Comparison of ENCODE assay signal across 1 cellular context in the genomic region with DNA sequence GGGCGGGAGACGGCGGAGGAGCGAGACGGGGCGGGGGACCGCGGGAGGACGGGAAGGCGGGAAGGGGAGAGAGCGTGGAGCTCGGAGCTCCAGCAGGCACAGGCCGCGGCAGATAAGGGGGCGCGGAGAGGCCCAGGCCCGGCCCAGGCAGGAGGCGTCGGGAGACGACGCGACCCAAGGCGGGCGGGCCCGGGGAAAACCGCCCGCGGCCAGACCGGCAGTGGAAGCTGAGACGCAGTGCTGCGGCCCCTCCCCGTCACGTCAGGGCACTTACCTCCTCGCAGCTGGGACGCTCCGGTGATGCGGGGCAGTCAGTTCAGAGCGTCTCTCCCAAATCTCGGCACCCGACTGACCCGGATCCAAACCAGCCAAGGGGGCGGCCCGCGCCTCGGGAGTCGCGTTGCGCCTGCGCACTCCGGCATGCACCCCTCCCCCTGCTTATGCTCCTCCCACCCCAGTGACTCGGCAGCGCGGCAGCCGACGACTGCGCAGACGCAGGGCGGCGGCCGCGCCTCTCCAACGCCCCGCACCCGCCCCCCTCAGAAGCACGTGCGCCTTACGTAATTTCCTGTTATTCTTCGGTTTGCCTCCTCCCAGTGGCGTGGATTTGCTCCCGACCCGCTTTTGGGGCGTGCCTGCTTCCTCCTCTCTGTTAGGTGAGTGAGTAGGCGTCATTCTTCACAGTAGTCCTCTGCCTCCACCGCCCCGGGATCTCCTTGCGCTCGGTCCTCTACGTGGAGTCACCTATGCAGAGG.
TF ChIP-seq lines count a peak whose summit lies in the region.

Gene OSER1 (minus strand): TSS at position 350 of the 755 bp plus-strand sequence. CDS start 3,814 bp downstream, outside the sequence.

TF ChIP-seq in K562, 482 proteins besides CTCF, POLR2A, EP300 and RAD21 (continued from another document and continues in another):
- TF ChIP-seq RFX5 (IDR thresholded peaks at IDR 0.05; ENCODE audit: low read depth, low read length) (peak; percentile 34; the same call in 1 of the 2 replicates), EZH2 (IDR thresholded peaks at IDR 0.05; ENCODE audit: borderline replicate concordance, low read depth, low read length) (no peak), POLR2B (IDR thresholded peaks at IDR 0.05; ENCODE audit: low read depth, partially characterized antibody) (peak; percentile 79), THRA (IDR thresholded peaks at IDR 0.05) (no peak), U2AF2 (optimal IDR thresholded peaks at IDR 0.05; ENCODE audit: low read depth, low read length) (no peak), ELK1 (CRISPR knock-in tag; IDR thresholded peaks at IDR 0.05) (no peak), ZNF23 (CRISPR knock-in tag; IDR thresholded peaks at IDR 0.05) (no peak), RBM22 (IDR thresholded peaks at IDR 0.05; ENCODE audit: low read depth, low read length, poor library complexity, severe bottlenecking) (peak; percentile 70), JUND (IDR thresholded peaks at IDR 0.05; ENCODE audit: borderline replicate concordance, low read depth, low read length) (peak; percentile 92), JUND (tag; IDR thresholded peaks at IDR 0.05; ENCODE audit: borderline replicate concordance, low read depth, low read length) (peak; percentile 90; the same call in 2 of the 3 replicates), CTCFL (IDR thresholded peaks at IDR 0.05; ENCODE audit: borderline replicate concordance, insufficient read depth, low read depth, low read length, poor library complexity, severe bottlenecking) (no peak), BCOR (IDR thresholded peaks at IDR 0.05) (no peak), PHTF2 (CRISPR knock-in tag; IDR thresholded peaks at IDR 0.05) (no peak), ZBTB7A (IDR thresholded peaks at IDR 0.05; ENCODE audit: borderline replicate concordance, control insufficient read depth, low read depth, low read length) (peak; percentile 50; the same call in 1 of the 2 replicates), CBX5 (IDR thresholded peaks at IDR 0.05; ENCODE audit: borderline replicate concordance, low read depth) (no peak), ZBTB1 (CRISPR knock-in tag; IDR thresholded peaks at IDR 0.05; ENCODE audit: borderline replicate concordance, low read depth) (no peak), PML (IDR thresholded peaks at IDR 0.05; ENCODE audit: low read length) (peak; percentile 61), ZNF217 (CRISPR knock-in tag; IDR thresholded peaks at IDR 0.05) (no peak), ZNF444 (CRISPR knock-in tag; IDR thresholded peaks at IDR 0.05) (no peak), FOXA3 (CRISPR knock-in tag; conservative IDR thresholded peaks at IDR 0.05 in 1 of 2, IDR thresholded peaks at IDR 0.05 in 1 of 2) (no peak), HNRNPUL1 (IDR thresholded peaks at IDR 0.05; ENCODE audit: low read length) (no peak), LEF1 (IDR thresholded peaks at IDR 0.05) (no peak), HMG20B (CRISPR knock-in tag; IDR thresholded peaks at IDR 0.05) (no peak), SMAD3 (CRISPR knock-in tag; conservative IDR thresholded peaks at IDR 0.05) (no peak), CREBBP (IDR thresholded peaks at IDR 0.05; ENCODE audit: low read depth, low read length) (no peak), HEY1 (CRISPR knock-in tag; IDR thresholded peaks at IDR 0.05; ENCODE audit: borderline replicate concordance) (no peak), ZNF263 (CRISPR knock-in tag; IDR thresholded peaks at IDR 0.05; ENCODE audit: borderline replicate concordance) (peak; percentile 80), ADNP (tag; IDR thresholded peaks at IDR 0.05) (no peak), DMBX1 (CRISPR knock-in tag; IDR thresholded peaks at IDR 0.05; ENCODE audit: borderline replicate concordance) (no peak; the same call in 1 of the 2 replicates)
- TF ChIP-seq, protein P1, sequence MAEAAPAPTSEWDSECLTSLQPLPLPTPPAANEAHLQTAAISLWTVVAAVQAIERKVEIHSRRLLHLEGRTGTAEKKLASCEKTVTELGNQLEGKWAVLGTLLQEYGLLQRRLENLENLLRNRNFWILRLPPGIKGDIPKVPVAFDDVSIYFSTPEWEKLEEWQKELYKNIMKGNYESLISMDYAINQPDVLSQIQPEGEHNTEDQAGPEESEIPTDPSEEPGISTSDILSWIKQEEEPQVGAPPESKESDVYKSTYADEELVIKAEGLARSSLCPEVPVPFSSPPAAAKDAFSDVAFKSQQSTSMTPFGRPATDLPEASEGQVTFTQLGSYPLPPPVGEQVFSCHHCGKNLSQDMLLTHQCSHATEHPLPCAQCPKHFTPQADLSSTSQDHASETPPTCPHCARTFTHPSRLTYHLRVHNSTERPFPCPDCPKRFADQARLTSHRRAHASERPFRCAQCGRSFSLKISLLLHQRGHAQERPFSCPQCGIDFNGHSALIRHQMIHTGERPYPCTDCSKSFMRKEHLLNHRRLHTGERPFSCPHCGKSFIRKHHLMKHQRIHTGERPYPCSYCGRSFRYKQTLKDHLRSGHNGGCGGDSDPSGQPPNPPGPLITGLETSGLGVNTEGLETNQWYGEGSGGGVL (CRISPR knock-in tag; IDR thresholded peaks at IDR 0.05): no peak
- TF ChIP-seq, protein P2, sequence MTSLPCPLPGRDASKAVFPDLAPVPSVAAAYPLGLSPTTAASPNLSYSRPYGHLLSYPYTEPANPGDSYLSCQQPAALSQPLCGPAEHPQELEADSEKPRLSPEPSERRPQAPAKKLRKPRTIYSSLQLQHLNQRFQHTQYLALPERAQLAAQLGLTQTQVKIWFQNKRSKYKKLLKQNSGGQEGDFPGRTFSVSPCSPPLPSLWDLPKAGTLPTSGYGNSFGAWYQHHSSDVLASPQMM (CRISPR knock-in tag; IDR thresholded peaks at IDR 0.05): no peak
- TF ChIP-seq, protein P3, sequence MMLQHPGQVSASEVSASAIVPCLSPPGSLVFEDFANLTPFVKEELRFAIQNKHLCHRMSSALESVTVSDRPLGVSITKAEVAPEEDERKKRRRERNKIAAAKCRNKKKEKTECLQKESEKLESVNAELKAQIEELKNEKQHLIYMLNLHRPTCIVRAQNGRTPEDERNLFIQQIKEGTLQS (IDR thresholded peaks at IDR 0.05): peak; percentile 76
- TF ChIP-seq, protein P3 (CRISPR knock-in tag; conservative IDR thresholded peaks at IDR 0.05): no peak
- TF ChIP-seq, protein P4, sequence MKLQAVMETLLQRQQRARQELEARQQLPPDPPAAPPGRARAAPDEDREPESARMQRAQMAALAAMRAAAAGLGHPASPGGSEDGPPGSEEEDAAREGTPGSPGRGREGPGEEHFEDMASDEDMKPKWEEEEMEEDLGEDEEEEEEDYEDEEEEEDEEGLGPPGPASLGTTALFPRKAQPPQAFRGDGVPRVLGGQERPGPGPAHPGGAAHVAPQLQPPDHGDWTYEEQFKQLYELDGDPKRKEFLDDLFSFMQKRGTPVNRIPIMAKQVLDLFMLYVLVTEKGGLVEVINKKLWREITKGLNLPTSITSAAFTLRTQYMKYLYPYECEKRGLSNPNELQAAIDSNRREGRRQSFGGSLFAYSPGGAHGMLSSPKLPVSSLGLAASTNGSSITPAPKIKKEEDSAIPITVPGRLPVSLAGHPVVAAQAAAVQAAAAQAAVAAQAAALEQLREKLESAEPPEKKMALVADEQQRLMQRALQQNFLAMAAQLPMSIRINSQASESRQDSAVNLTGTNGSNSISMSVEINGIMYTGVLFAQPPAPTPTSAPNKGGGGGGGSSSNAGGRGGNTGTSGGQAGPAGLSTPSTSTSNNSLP (IDR thresholded peaks at IDR 0.05; ENCODE audit: borderline replicate concordance, low read depth, low read length): no peak
- TF ChIP-seq, protein P5, sequence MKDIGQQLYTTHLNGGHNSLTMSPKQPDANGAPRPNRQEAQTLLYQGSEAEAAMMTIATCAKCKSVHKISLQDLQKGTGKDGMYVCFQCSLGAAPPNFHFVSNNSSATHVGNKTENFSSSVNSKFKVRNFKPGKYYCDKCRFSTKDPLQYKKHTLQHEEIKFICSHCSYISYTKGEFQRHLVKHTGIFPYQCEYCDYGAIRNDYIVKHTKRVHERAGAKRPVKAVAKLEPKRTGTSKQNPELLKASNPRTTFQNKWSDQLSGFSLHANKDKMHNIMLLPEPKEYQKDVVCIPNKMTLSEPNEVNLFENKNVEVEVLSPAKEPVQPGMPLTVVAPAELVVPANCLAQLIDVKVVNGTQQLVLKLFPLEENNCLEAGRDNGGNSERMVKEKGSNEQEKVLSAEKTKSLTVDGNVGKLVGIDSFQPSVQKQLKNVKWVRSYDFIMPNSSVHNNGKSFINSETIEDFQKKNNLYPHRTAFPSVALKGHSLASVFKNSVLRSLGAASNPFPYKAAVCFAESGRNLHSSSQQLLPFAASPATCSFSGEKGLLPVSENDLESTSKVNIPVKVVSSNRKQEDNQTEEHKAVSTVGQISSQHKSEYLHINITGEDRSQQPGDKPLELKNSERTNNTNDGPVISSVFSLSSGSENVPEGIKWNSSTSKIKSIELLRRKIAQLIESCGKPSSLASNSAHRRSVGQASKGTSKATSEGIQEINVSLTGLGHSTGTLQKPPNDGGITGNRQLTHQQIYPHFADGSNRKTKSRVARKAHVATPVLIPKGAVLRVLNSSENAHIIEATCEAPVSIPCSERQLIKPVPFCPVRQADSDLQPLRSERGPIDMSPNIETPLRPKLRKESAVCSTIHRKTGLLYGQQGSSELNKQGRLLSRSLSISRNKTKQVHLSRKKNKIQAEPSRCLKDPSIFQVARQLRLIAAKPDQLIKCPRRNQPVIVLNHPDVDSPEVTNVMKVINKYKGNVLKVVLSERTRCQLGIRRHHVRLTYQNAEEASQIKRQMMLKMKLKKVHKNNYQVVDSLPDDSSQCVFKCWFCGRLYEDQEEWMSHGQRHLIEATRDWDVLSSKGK (CRISPR knock-in tag; IDR thresholded peaks at IDR 0.05): no peak
- TF ChIP-seq, protein P6, sequence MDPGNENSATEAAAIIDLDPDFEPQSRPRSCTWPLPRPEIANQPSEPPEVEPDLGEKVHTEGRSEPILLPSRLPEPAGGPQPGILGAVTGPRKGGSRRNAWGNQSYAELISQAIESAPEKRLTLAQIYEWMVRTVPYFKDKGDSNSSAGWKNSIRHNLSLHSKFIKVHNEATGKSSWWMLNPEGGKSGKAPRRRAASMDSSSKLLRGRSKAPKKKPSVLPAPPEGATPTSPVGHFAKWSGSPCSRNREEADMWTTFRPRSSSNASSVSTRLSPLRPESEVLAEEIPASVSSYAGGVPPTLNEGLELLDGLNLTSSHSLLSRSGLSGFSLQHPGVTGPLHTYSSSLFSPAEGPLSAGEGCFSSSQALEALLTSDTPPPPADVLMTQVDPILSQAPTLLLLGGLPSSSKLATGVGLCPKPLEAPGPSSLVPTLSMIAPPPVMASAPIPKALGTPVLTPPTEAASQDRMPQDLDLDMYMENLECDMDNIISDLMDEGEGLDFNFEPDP (CRISPR knock-in tag; IDR thresholded peaks at IDR 0.05): no peak
- TF ChIP-seq, protein P7, sequence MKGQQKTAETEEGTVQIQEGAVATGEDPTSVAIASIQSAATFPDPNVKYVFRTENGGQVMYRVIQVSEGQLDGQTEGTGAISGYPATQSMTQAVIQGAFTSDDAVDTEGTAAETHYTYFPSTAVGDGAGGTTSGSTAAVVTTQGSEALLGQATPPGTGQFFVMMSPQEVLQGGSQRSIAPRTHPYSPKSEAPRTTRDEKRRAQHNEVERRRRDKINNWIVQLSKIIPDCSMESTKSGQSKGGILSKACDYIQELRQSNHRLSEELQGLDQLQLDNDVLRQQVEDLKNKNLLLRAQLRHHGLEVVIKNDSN (CRISPR knock-in tag; IDR thresholded peaks at IDR 0.05): peak; percentile 93
- TF ChIP-seq, protein P8, sequence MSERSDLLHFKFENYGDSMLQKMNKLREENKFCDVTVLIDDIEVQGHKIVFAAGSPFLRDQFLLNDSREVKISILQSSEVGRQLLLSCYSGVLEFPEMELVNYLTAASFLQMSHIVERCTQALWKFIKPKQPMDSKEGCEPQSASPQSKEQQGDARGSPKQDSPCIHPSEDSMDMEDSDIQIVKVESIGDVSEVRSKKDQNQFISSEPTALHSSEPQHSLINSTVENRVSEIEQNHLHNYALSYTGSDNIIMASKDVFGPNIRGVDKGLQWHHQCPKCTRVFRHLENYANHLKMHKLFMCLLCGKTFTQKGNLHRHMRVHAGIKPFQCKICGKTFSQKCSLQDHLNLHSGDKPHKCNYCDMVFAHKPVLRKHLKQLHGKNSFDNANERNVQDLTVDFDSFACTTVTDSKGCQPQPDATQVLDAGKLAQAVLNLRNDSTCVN (CRISPR knock-in tag; IDR thresholded peaks at IDR 0.05): no peak
